ENCODE assay signal across 7 cellular contexts in the genomic region with DNA sequence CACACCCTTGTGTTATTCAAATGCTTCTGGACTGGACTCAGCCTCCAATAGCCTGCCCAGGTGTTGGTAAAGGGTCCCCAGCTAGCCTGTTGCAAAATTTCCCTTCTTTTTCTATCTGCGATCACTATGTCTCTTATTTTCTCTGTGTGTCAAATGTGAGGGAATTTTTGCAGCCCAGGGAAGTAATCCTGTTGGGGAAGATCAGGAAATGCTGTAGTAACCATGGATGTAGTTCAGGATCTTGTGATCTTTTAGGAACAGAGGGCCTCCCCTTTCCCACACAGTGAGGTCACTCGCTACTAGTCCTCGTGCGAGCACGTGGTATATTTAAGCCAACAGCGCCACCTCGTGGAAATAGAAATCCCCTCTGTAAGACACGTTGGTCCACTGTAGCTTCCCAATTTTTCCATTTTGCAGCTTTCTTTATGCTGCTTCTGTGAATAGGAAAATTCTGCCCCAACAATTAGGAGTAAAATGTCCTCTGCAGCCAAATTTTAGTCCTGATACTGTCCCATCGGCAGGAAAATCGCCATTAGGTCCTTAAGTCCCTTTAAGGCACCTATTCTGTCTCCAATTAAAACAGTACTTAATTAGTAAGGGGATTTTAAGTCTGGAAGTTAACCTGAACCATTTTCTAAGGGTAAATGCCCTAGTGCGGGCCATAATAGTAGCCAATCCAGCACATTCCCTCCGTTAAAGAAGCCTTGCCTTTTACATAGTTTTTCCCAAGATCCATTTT. TPM values are rescaled to one million over a fixed set of nuclear protein-coding genes. Genes with fewer than 3 reads are reported as not detected.
DNase-seq lines count a peak whose midpoint lies in the region; ATAC-seq and TF ChIP-seq lines count a peak whose summit lies in the region.

No MANE protein-coding gene starts in this region.

- TF ChIP-seq CTCF in MCF 10A (IDR thresholded peaks at IDR 0.05; ENCODE audit: unreplicated experiment), result peak; percentile 65

- DNase-seq in EL (peak; percentile 84), LHCN-M2 (ENCODE audit: low read depth) (peak; percentile 77), T-helper 2 cell (peak in 4 of 5 experiments; percentile 15 to 62 (median 44)), MCF 10A (ENCODE audit: unreplicated experiment) (peak; percentile 82), left lobe of liver (ENCODE audit: low spot score) (peak; percentile 57), stromal cell of bone marrow (ENCODE audit: low read depth) (peak; percentile 71)

- no peak overlapping the region for H3K27ac Mint-ChIP-seq in MCF 10A (ENCODE audit: low read depth, unreplicated experiment)

- CTCF ChIA-PET in MCF 10A (lab: Yijun Ruan, JAX), result interaction anchor here (0.6 to 3.7 kb wide), 12 partner anchors 11 to 270 kb away, joined by 3 to 19 read pairs (median 3); a partner anchor contains a TSS

- H3K4me1 Mint-ChIP-seq in MCF 10A (ENCODE audit: insufficient read depth, unreplicated experiment), result no peaks in the 10 kb centered on the region

- POLR2A ChIA-PET in MCF 10A (lab: Yijun Ruan, JAX), result interaction anchor here (0.8 to 1.3 kb wide), 2 partner anchors 8 to 446 kb away, joined by 3 to 4 read pairs; no protein-coding TSS in a partner anchor

- ATAC-seq in left lobe of liver (peak; percentile 89), GM21717 (IDR thresholded peaks at IDR 0.05; ENCODE audit: unreplicated experiment) (no peak)

- H3K4me3 Mint-ChIP-seq in MCF 10A (ENCODE audit: unreplicated experiment), result no peak overlapping the region

- BruUV-seq in MCF 10A (replicated peaks; lab: Mats Ljungman, UMichigan), result no TSS peak

- H3K36me3 Mint-ChIP-seq in MCF 10A (ENCODE audit: insufficient read depth, unreplicated experiment), result no peaks in the 10 kb centered on the region

- H3K27me3 Mint-ChIP-seq in MCF 10A (ENCODE audit: insufficient read depth, unreplicated experiment), result no peaks in the 10 kb centered on the region

- intact Hi-C loops in MCF 10A (cut with micrococcal nuclease), result loop anchor here (1.0 to 5.0 kb wide), 4 partner anchors 266 to 662 kb away; no protein-coding TSS in a partner anchor

- peaks cover 8% of the 10 kb centered on the region for H3K9me3 Mint-ChIP-seq in MCF 10A (ENCODE audit: unreplicated experiment)

RNA-seq across cellular contexts. Expression of a gene that starts 4.0 kb away (rescaled TPM):
- not detected in 2 replicates for total RNA-seq in LHCN-M2 (2014; rRNA removed)
- not detected for polyA plus RNA-seq in LHCN-M2 (2012)
- not detected in 2 replicates for total RNA-seq in MCF 10A (2022)
- not detected for total RNA-seq in left lobe of liver

RNA-seq across cellular contexts. Expression of a gene that starts 15.6 kb away (rescaled TPM):
- 14.9 and 15.1 TPM in 2 replicates for total RNA-seq in LHCN-M2 (2014; rRNA removed)
- polyA plus RNA-seq in LHCN-M2 (2012), result 3.7 TPM
- total RNA-seq in MCF 10A (2022), result 25.0 and 27.0 TPM in 2 replicates
- 12.9 TPM for total RNA-seq in left lobe of liver

RNA-seq across cellular contexts. Expression of a gene that starts 49.2 kb away (rescaled TPM):
- total RNA-seq in LHCN-M2 (2014; rRNA removed) (6.1 and 8.3 TPM in 2 replicates), MCF 10A (2022) (14.4 and 18.8 TPM in 2 replicates), left lobe of liver (5.1 TPM)
- polyA plus RNA-seq in LHCN-M2 (2012), result 7.4 TPM

RNA-seq across cellular contexts. Expression of a gene that starts 49.3 kb away (rescaled TPM):
- total RNA-seq in LHCN-M2 (2014; rRNA removed) (10.1 and 11.8 TPM in 2 replicates), MCF 10A (2022) (13.2 and 16.0 TPM in 2 replicates), left lobe of liver (3.5 TPM)
- 4.1 TPM for polyA plus RNA-seq in LHCN-M2 (2012)
